In the genomic region with DNA sequence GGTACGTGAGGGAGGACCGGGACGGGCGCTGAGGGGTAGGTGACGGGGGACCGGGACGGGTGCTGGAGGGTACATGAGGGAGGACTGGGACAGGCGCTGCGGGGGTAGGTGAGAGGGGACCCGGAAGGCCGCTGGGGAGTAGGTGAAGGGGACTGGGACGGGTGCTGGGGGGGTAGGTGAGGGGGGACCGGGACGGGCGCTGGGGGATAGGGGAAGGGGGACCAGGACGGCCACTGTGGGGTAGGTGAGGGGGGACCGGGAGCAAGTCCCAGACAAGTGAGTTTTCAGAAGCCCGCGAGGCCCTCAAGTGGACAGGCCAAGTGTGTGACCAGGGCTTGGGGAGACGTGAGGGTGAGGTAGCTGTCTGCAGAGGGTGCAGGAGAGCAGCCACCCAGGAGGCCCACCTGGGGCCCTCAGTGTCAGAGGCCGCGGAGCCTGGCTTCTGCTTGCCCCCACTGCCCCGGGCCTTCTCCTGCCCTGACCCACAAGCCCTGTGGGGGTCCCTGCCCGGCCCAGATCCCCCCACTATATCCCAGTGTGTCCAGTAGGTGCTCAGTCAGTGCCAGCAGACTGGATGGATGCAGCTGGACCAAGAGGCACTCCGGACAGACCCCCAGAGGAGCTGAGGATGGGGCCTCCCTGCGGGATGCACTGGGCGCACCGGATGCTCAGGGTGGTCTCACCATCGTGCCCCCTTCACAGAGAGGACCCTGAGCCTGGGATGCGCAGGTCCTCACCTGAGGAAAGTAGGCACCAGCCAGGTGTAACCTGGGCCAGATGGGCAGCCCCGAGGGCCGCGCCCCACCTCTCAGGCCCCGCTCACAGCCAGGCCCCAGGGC, we compare ENCODE assay signal across 24 cellular contexts. TPM values are rescaled to one million over a fixed set of nuclear protein-coding genes. Genes with fewer than 3 reads are reported as not detected.
DNase-seq lines count a peak whose midpoint lies in the region; ATAC-seq and TF ChIP-seq lines count a peak whose summit lies in the region.
"Had no signal": no experiment of that assay in that cellular context is flagged by ENCODE, and none has a peak within 500 bp of the region (broad histone marks: within the 10 kb centered on the region; RNA-seq: fewer than 3 reads in every experiment).

No MANE protein-coding gene starts in this region.

- H3K36me3 Mint-ChIP-seq in effector memory CD8-positive, alpha-beta T cell (ENCODE audit: insufficient read depth): no peaks in the 10 kb centered on the region
- peaks cover 0 to 11% (median 8%) of the 10 kb centered on the region in 3 donors for H3K36me3 Mint-ChIP-seq in immature natural killer cell
- H3K36me3 Mint-ChIP-seq: T-cell had no signal

- H3K4me3 ChIP-seq in SK-N-SH (ENCODE audit: low read depth in 2 of 2, low read length in 1 of 2): no peak overlapping the region
- H3K4me3 ChIP-seq: mucosa of descending colon, tibial artery had no signal

- no peak overlapping the region for H3K9ac ChIP-seq in SK-N-SH

- TF ChIP-seq EP300 in SK-N-SH (IDR thresholded peaks at IDR 0.05; ENCODE audit: borderline replicate concordance in 1 of 2, low read depth in 1 of 2, low read length in 1 of 2): no peak

- no peak overlapping the region for H3K4me2 ChIP-seq in SK-N-SH

- peak overlapping the region in 1 of 2 donors; percentile 44 for H3K4me3 Mint-ChIP-seq in effector memory CD8-positive, alpha-beta T cell
- H3K4me3 Mint-ChIP-seq in immature natural killer cell: peak overlapping the region in 2 of 5 donors; percentile 12 to 18
- H3K4me3 Mint-ChIP-seq: T-cell had no signal

- no peak for TF ChIP-seq RAD21 in SK-N-SH (IDR thresholded peaks at IDR 0.05; ENCODE audit: low read length)

- peaks cover 31 to 36% of the 10 kb centered on the region in 2 donors for H3K4me1 Mint-ChIP-seq in effector memory CD8-positive, alpha-beta T cell (ENCODE audit: low read depth in 2 of 2)
- peaks cover 38 to 43% of the 10 kb centered on the region in 2 donors for H3K4me1 Mint-ChIP-seq in immature natural killer cell

- no peaks in the 10 kb centered on the region for H3K79me2 ChIP-seq in SK-N-SH (ENCODE audit: insufficient read depth)

- no peak overlapping the region for H3K27ac ChIP-seq in SK-N-SH (ENCODE audit: low read depth in 2 of 2, low read length in 1 of 2)
- H3K27ac ChIP-seq: epithelial cell of prostate, neutrophil, tibial artery had no signal

- CTCF ChIA-PET in SK-N-SH (lab: Yijun Ruan, JAX): interaction anchor here (0.6 to 1.0 kb wide), 2 partner anchors 21 to 205 kb away, joined by 3 to 4 read pairs; no protein-coding TSS in a partner anchor

- POLR2A ChIA-PET in SK-N-SH (lab: Yijun Ruan, JAX): no interaction called here

- DNase-seq in SK-N-SH: peak; percentile 27
- peak; percentile 25 for DNase-seq in GM13977 (ENCODE audit: low spot score)
- no peak for DNase-seq in effector memory CD8-positive, alpha-beta T cell
- peak; percentile 62 for DNase-seq in posterior vena cava (ENCODE audit: low spot score)
- no peak for DNase-seq in immature natural killer cell
- no peak for DNase-seq in NK-92 treated with Interleukin-12 subunit alpha and Interleukin-12 subunit beta, amount 100 ng/mL, for 24 hours (lab: John Stamatoyannopoulos, UW)
- no peak for DNase-seq in NCI-H345 treated with DMSO at 0.1 percent for 48 hours (lab: John Stamatoyannopoulos, UW; ENCODE audit: unreplicated experiment)
- DNase-seq: 8988T; activated CD4-positive, alpha-beta T cell treated with anti-CD3 and anti-CD28 coated beads, Interleukin-2, amount 50 U/mL, for 48 hours; dermis blood vessel endothelial cell; GOT3; NCI-H1105; NCI-H2081 treated with DMSO at 0.1 percent for 48 hours; NCI-H510A treated with DMSO at 0.1 percent for 48 hours; stimulated activated naive CD4-positive, alpha-beta T cell had no signal

- no peaks in the 10 kb centered on the region for H3F3A ChIP-seq in SK-N-SH (replicated peaks; ENCODE audit: insufficient read depth)

- no peaks in the 10 kb centered on the region for H3K27me3 Mint-ChIP-seq in effector memory CD8-positive, alpha-beta T cell
- peaks cover 0 to 4% (median 1%) of the 10 kb centered on the region in 3 donors for H3K27me3 Mint-ChIP-seq in immature natural killer cell (ENCODE audit: low read depth in 3 of 3)

- in situ Hi-C loops in GM13977 (cut with MboI; ENCODE audit: low pct_unique_long_range_greater_than_20kb, low sequenced_read_pairs, unreplicated experiment): no loop called here

- H3K27me3 ChIP-seq in SK-N-SH (ENCODE audit: insufficient read depth): no peaks in the 10 kb centered on the region

- intact Hi-C loops in posterior vena cava (cut with DNase I): no loop called here

- no peaks in the 10 kb centered on the region for H3K36me3 ChIP-seq in SK-N-SH (replicated peaks in 1 of 2; ENCODE audit: control insufficient read depth in 1 of 2, insufficient read depth in 2 of 2, low read length in 1 of 2)
- H3K36me3 ChIP-seq: neutrophil, tibial artery had no signal

- H2AFZ ChIP-seq in SK-N-SH (ENCODE audit: low read depth): no peak overlapping the region

- no peaks in the 10 kb centered on the region for H4K20me1 ChIP-seq in SK-N-SH (ENCODE audit: insufficient read depth)

- ATAC-seq in SK-N-SH treated with all-trans-retinoic acid at 6 μM for 48 hours: no peak
- ATAC-seq in effector memory CD8-positive, alpha-beta T cell (replicated peaks): no peak
- ATAC-seq: mucosa of descending colon, T-cell had no signal

- no peaks in the 10 kb centered on the region for H3K9me3 ChIP-seq in SK-N-SH
- H3K9me3 ChIP-seq: mucosa of descending colon, neutrophil, tibial artery had no signal

- H3K9me3 Mint-ChIP-seq in effector memory CD8-positive, alpha-beta T cell: no peaks in the 10 kb centered on the region
- H3K9me3 Mint-ChIP-seq in immature natural killer cell: no peaks in the 10 kb centered on the region

- TF ChIP-seq CTCF in SK-N-SH (IDR thresholded peaks at IDR 0.05) (no peak), GM13977 (IDR thresholded peaks at IDR 0.05; ENCODE audit: extremely low read depth, insufficient read depth, missing control alignments) (no peak)

- WGBS in SK-N-SH (ENCODE audit: low lambda C conversion rate): 73% methylated on average over 17 of the region's 34 CpGs

- H3K27ac Mint-ChIP-seq in effector memory CD8-positive, alpha-beta T cell: peak overlapping the region; percentile 78 to 81
- peak overlapping the region in 1 of 6 donors; percentile 33 for H3K27ac Mint-ChIP-seq in immature natural killer cell

- peaks cover 0 to 7% of the 10 kb centered on the region in 2 experiments; a peak in 1 of 4 replicates for H3K4me1 ChIP-seq in SK-N-SH (ENCODE audit: control insufficient read depth in 1 of 2, insufficient read depth in 2 of 2, low read depth in 1 of 2, low read length in 1 of 2)

- no peaks in the 10 kb centered on the region for H3K9me2 ChIP-seq in SK-N-SH

TF ChIP-seq in SK-N-SH, 30 proteins besides CTCF, POLR2A, EP300 and RAD21 (continues in another document):
- TF ChIP-seq, protein P1, sequence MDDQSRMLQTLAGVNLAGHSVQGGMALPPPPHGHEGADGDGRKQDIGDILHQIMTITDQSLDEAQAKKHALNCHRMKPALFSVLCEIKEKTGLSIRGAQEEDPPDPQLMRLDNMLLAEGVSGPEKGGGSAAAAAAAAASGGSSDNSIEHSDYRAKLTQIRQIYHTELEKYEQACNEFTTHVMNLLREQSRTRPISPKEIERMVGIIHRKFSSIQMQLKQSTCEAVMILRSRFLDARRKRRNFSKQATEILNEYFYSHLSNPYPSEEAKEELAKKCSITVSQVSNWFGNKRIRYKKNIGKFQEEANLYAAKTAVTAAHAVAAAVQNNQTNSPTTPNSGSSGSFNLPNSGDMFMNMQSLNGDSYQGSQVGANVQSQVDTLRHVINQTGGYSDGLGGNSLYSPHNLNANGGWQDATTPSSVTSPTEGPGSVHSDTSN (IDR thresholded peaks at IDR 0.05): no peak
- TF ChIP-seq, protein P2, sequence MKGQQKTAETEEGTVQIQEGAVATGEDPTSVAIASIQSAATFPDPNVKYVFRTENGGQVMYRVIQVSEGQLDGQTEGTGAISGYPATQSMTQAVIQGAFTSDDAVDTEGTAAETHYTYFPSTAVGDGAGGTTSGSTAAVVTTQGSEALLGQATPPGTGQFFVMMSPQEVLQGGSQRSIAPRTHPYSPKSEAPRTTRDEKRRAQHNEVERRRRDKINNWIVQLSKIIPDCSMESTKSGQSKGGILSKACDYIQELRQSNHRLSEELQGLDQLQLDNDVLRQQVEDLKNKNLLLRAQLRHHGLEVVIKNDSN (IDR thresholded peaks at IDR 0.05; ENCODE audit: borderline replicate concordance, low read depth): no peak
- no peak for TF ChIP-seq NFIC (IDR thresholded peaks at IDR 0.05; ENCODE audit: borderline replicate concordance)

TF ChIP-seq in SK-N-SH treated with all-trans-retinoic acid at 6 μM for 48 hours, 23 proteins besides CTCF, POLR2A, EP300 and RAD21:
- no peak for TF ChIP-seq ZNF70 (CRISPR knock-in tag; IDR thresholded peaks at IDR 0.05)

RNA-seq across cellular contexts. Expression of a gene that starts 44.2 kb away (rescaled TPM):
- polyA plus RNA-seq in SK-N-SH (2012; rRNA removed) (not detected in 2 replicates), immature natural killer cell (not detected)
- not detected in 2 replicates for polyA plus RNA-seq in SK-N-SH (2012; cell fraction: cytosol; rRNA removed)
- not detected in 2 replicates for polyA plus RNA-seq in SK-N-SH (2012; cell fraction: nucleus; rRNA removed)
- under 1 TPM in 1 of 2 donors, not detected in 1; 0.67 TPM for total RNA-seq in posterior vena cava
- total RNA-seq: dermis blood vessel endothelial cell, T-cell had no signal

RNA-seq across cellular contexts. Expression of a gene that starts 54.6 kb away (rescaled TPM):
- polyA plus RNA-seq in SK-N-SH (2012; rRNA removed): not detected in 2 replicates
- polyA plus RNA-seq in SK-N-SH (2012; cell fraction: cytosol; rRNA removed): not detected in 2 replicates
- not detected in 2 replicates for polyA plus RNA-seq in SK-N-SH (2012; cell fraction: nucleus; rRNA removed)
- total RNA-seq in posterior vena cava: under 1 TPM; 0.43 to 0.69 TPM
- polyA plus RNA-seq in immature natural killer cell: 10 to 100 TPM in 2 of 3 donors, 1 to 10 TPM in 1; 9.7 to 60.0 (median 18.2) TPM
- total RNA-seq: dermis blood vessel endothelial cell, renal cortical epithelial cell had no signal

RNA-seq across cellular contexts. Expression of a gene that starts 54.8 kb away (rescaled TPM):
- polyA plus RNA-seq in SK-N-SH (2012; rRNA removed): not detected in 2 replicates
- polyA plus RNA-seq in SK-N-SH (2012; cell fraction: cytosol; rRNA removed): not detected in 2 replicates
- polyA plus RNA-seq in SK-N-SH (2012; cell fraction: nucleus; rRNA removed): not detected in 2 replicates
- total RNA-seq in posterior vena cava: not detected
- polyA plus RNA-seq in immature natural killer cell: not detected
- total RNA-seq: bronchial epithelial cell, dermis blood vessel endothelial cell, frontal cortex, mucosa of descending colon, renal cortical epithelial cell had no signal

Comparison
In these comparisons a context has a peak if more than half of its experiments do, and no peak if none do; other contexts are left out.
1. DNase-seq: peak in SK-N-SH (single experiment), GM13977 (single experiment) and posterior vena cava (single experiment); none in effector memory CD8-positive, alpha-beta T cell (0 of 3), immature natural killer cell (0 of 3), NK-92 treated with Interleukin-12 subunit alpha and Interleukin-12 subunit beta, amount 100 ng/mL, for 24 hours (single experiment) and NCI-H345 treated with DMSO at 0.1 percent for 48 hours (single experiment).
2. RNA of a gene that starts 54.6 kb away (polyA plus RNA-seq): 9.7 to 60.0 TPM in immature natural killer cell; not detected in SK-N-SH; every median in the first group is over 10 times any median in the second.